Comparison of ENCODE assay signal across 8 cellular contexts in genomic region chr19:57362997-57363705, GRCh38. TPM values are rescaled to one million over a fixed set of nuclear protein-coding genes. Genes with fewer than 3 reads are reported as not detected.
DNase-seq lines count a peak whose midpoint lies in the region; ATAC-seq and TF ChIP-seq lines count a peak whose summit lies in the region.

Gene TRAPPC2B, plus strand, starts transcription at chr19:57363551. Its CDS starts 1,283 bp downstream, at chr19:57364834.
Gene ZNF547, plus strand, starts transcription at chr19:57363551. Its CDS starts 5,005 bp downstream, at chr19:57368556.

- peak within 1 kb of the TSS; percentile 70 for H3K4me3 ChIP-seq in lung

- TF ChIP-seq CTCF in GM20000 (IDR thresholded peaks at IDR 0.05; ENCODE audit: extremely low read depth, missing control alignments) (no peak), lung (IDR thresholded peaks at IDR 0.05; ENCODE audit: control extremely low read depth, extremely low read depth) (no peak)

- H3K9me3 ChIP-seq in lung (ENCODE audit: control insufficient read depth in 2 of 2, insufficient read depth in 1 of 2, low read length in 1 of 2): peaks cover 0 to 17% of the 10 kb centered on the region in 2 donors

- H3K27me3 ChIP-seq in lung (ENCODE audit: control insufficient read depth, insufficient read depth): no peaks in the 10 kb centered on the region

- DNase-seq in COLO668 (lab: John Stamatoyannopoulos, UW; ENCODE audit: unreplicated experiment) (peak; percentile 98), GM20000 (ENCODE audit: low spot score) (peak; percentile 89), HS-5 (ENCODE audit: low read depth) (peak; percentile 95), lung (ENCODE audit: low spot score) (peak; percentile 98)
- DNase-seq in NK-92 treated with Interleukin-12 subunit alpha and Interleukin-12 subunit beta, amount 100 ng/mL, for 24 hours (lab: John Stamatoyannopoulos, UW): peak; percentile 95
- peak; percentile 96 to 98 for DNase-seq in activated CD8-positive, alpha-beta memory T cell treated with anti-CD3 and anti-CD28 coated beads for 4 hours (ENCODE audit: low read depth in 2 of 2)
- DNase-seq in effector CD8-positive, alpha-beta T cell (lab: John Stamatoyannopoulos, UW): peak; percentile 95
- peak; percentile 96 to 97 (median 97) for DNase-seq in stimulated activated CD4-positive, alpha-beta T cell treated with anti-CD3 and anti-CD28 coated beads, TNF-alpha, amount 100 ng/mL, for 24 hours (ENCODE audit: low read depth in 3 of 3)

- H3K36me3 ChIP-seq in lung (ENCODE audit: control insufficient read depth in 2 of 2, insufficient read depth in 2 of 2, low read length in 2 of 2): peaks cover 0 to 6% of the 10 kb centered on the region in 2 donors

- 1% methylated on average over 49 to 50 of the region's 50 CpGs for WGBS in lung, 2 donors

- peak; percentile 96 for ATAC-seq in lung (ENCODE audit: insufficient read depth, low FRiP score)

- H3K27ac ChIP-seq in lung (ENCODE audit: low read depth in 1 of 2, low read length in 1 of 2): peak within 1 kb of the TSS; percentile 84 to 89

- peaks cover 5 to 6% of the 10 kb centered on the region in 2 donors for H3K4me1 ChIP-seq in lung (ENCODE audit: control insufficient read depth in 2 of 2, insufficient read depth in 2 of 2, low read length in 2 of 2)

RNA-seq across cellular contexts. Expression of gene TRAPPC2B, which starts in this region (rescaled TPM):
- 10 to 100 TPM in 1 of 2 donors, 1 to 10 TPM in 1; 6.2 to 15.1 TPM for total RNA-seq in lung
- 10 to 100 TPM; 15.3 to 25.4 TPM for polyA plus RNA-seq in lung

RNA-seq across cellular contexts. Expression of gene ZNF547, which starts in this region (rescaled TPM):
- 1 to 10 TPM; 2.8 to 4.2 TPM for total RNA-seq in lung
- polyA plus RNA-seq in lung: 1 to 10 TPM; 1.4 to 1.6 TPM

Comparison
In these comparisons a context has a peak if more than half of its experiments do, and no peak if none do; other contexts are left out.
1. Peak in every context shown above with its lines: DNase-seq, ATAC-seq, H3K4me3 ChIP-seq and H3K27ac ChIP-seq.